In the genomic region with DNA sequence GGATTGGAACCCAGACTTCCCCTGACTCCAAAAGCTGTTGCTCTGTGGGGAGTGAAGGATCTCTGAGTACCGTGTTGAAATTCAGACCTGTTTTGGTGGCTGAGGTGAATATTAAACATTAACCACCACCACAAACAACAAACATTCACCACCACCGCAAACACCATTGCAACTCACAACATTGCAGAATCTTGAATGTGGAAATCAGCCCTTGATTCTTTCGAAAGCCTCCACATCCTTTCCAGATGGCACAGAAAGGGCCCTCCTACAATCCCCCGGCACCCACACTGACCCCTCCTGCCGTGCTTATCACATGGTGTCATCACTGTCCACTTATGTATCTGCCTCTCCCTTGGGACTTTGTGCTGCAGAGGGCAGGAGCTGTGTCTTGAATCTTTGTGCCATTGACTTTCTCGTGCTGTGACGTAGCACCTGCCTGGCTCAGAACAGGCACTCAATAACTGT, we compare ENCODE assay signal across 11 cellular contexts. TPM values are rescaled to one million over a fixed set of nuclear protein-coding genes. Genes with fewer than 3 reads are reported as not detected.
A peak's percentile ranks its signal among the peaks of the same experiment; 100 is the strongest.
DNase-seq lines count a peak whose midpoint lies in the region; ATAC-seq and TF ChIP-seq lines count a peak whose summit lies in the region.
"Had no signal": no experiment of that assay in that cellular context is flagged by ENCODE, and none has a peak within 500 bp of the region (broad histone marks: within the 10 kb centered on the region; RNA-seq: fewer than 3 reads in every experiment).

No MANE protein-coding gene starts in this region.

- H3K4me1 Mint-ChIP-seq in WTC11 (peaks cover 32% of the 10 kb centered on the region), mesothelial cell of epicardium (peaks cover 22% of the 10 kb centered on the region)

- no peak overlapping the region for H2AK9ac ChIP-seq in IMR-90 (replicated peaks; ENCODE audit: low read depth, low read length, poor library complexity)

- peak overlapping the region; percentile 54 for H3K4ac ChIP-seq in IMR-90 (ENCODE audit: low read depth, low read length)

- peak overlapping the region; percentile 79 for H2AK5ac ChIP-seq in IMR-90 (ENCODE audit: low read depth, low read length)

- BruUV-seq in IMR-90 (replicated peaks; lab: Mats Ljungman, UMichigan), result no TSS peak

- H3K14ac ChIP-seq in IMR-90 (replicated peaks; ENCODE audit: low read depth, low read length), result no peak overlapping the region

- CTCF ChIA-PET in IMR-90 (lab: Yijun Ruan, JAX), result interaction anchor here (0.6 kb wide), 1 partner anchor 277 kb away, joined by 3 read pairs; no protein-coding TSS in a partner anchor
- CTCF ChIA-PET in WTC11 (lab: Charles Lee), result interaction anchor here (0.6 to 4.2 kb wide), 4 partner anchors 15 to 52 kb away, joined by 3 to 41 read pairs (median 10); partner anchors contain the start of gene PINK1

- TF ChIP-seq POLR2A in IMR-90 (IDR thresholded peaks at IDR 0.05; ENCODE audit: low read depth, low read length) (no peak), stomach (IDR thresholded peaks at IDR 0.05) (no peak)

- H3K23ac ChIP-seq in IMR-90 (ENCODE audit: low read depth, low read length), result peak overlapping the region; percentile 0; the same call in 1 of the 2 replicates

- H2BK15ac ChIP-seq in IMR-90 (ENCODE audit: low read depth, low read length), result peak overlapping the region; percentile 32; the same call in 1 of the 3 replicates

- H3K27me3 ChIP-seq in IMR-90 (ENCODE audit: control insufficient read depth, insufficient read depth, low read length), result peaks cover 7% of the 10 kb centered on the region; the same call in 1 of the 2 replicates
- peaks cover 0 to 64% (median 23%) of the 10 kb centered on the region in 3 donors for H3K27me3 ChIP-seq in stomach

- 0 out of 2 replicates have a peak, but pooled peaks cover 2% of the 10 kb centered on the region for H3K9me3 ChIP-seq in IMR-90 (ENCODE audit: control insufficient read depth, insufficient read depth, low read length)
- no peaks in the 10 kb centered on the region for H3K9me3 ChIP-seq in stomach

- peak overlapping the region; percentile 56 for H3K4me2 ChIP-seq in IMR-90 (ENCODE audit: low read depth, low read length)

- H3K79me1 ChIP-seq in IMR-90 (ENCODE audit: low read depth in 1 of 2, low read length in 2 of 2), result no peaks in the 10 kb centered on the region

- H2BK20ac ChIP-seq in IMR-90 (ENCODE audit: low read depth, low read length), result peak overlapping the region; percentile 16; the same call in 1 of the 2 replicates

- peak overlapping the region; percentile 62; the same call in 1 of the 2 replicates for H2BK120ac ChIP-seq in IMR-90 (ENCODE audit: low read depth, low read length)

- ATAC-seq in IMR-90 (ENCODE audit: low read depth) (peak; percentile 32), WTC11 (no peak)
- ATAC-seq: activated T-cell treated with anti-CD3 and anti-CD28 coated beads, Interleukin-2, amount 50 U/mL, for 72 hours had no signal

- H3K27me3 Mint-ChIP-seq in WTC11 (ENCODE audit: low read depth) (peaks cover 2% of the 10 kb centered on the region; the same call in 1 of the 2 replicates), mesothelial cell of epicardium (ENCODE audit: low read depth) (peaks cover 23% of the 10 kb centered on the region)

- peak overlapping the region; percentile 11 to 79; a peak in 2 of 4 replicates for H4K8ac ChIP-seq in IMR-90 (ENCODE audit: low read depth in 2 of 2, low read length in 2 of 2)

- dilution Hi-C loops in IMR-90 (cut with HindIII; ENCODE audit: low sequenced_read_pairs, unreplicated experiment), result no loop called here

- 46% methylated on average over 5 of the region's 7 CpGs; no CpG with 5 or more reads in 1 of the 2 experiments for WGBS in IMR-90 (ENCODE audit: extremely low coverage in 2 of 2, insufficient read length in 1 of 2), 2 experiments
- 23 to 41% (median 27%) methylated on average over 7 of the region's 7 CpGs for WGBS in stomach, 5 donors

- DNase-seq in IMR-90 (peak; percentile 67), WTC11 (ENCODE audit: low spot score) (no peak), hepatic stellate cell (ENCODE audit: low spot score) (peak; percentile 52), stomach (no peak), iPS-NIHi11 (ENCODE audit: low spot score) (no peak), H4 (ENCODE audit: low spot score) (no peak), mesothelial cell of epicardium (ENCODE audit: low spot score in 2 of 2, unreplicated experiment in 2 of 2) (no peak)
- DNase-seq: activated T-cell treated with anti-CD3 and anti-CD28 coated beads, Interleukin-2, amount 50 U/mL, for 72 hours; effector CD4-positive, alpha-beta T cell; midbrain had no signal

- H4K5ac ChIP-seq in IMR-90 (ENCODE audit: low read depth, low read length), result peak overlapping the region; percentile 10; the same call in 1 of the 2 replicates

- TF ChIP-seq CTCF in IMR-90 (conservative IDR thresholded peaks at IDR 0.05; ENCODE audit: low read depth, low read length) (no peak), WTC11 (IDR thresholded peaks at IDR 0.05) (no peak), stomach (IDR thresholded peaks at IDR 0.05) (no peak), mesothelial cell of epicardium (IDR thresholded peaks at IDR 0.05; ENCODE audit: unreplicated experiment) (no peak)

- peaks cover 17% of the 10 kb centered on the region for H3K4me1 ChIP-seq in IMR-90 (ENCODE audit: control insufficient read depth, insufficient read depth, low read length)
- peaks cover 0 to 17% (median 8%) of the 10 kb centered on the region in 4 donors for H3K4me1 ChIP-seq in stomach

- peak overlapping the region; percentile 7 for H2BK5ac ChIP-seq in IMR-90 (ENCODE audit: low read depth, low read length, poor library complexity, severe bottlenecking)

- H3K9me3 Mint-ChIP-seq in WTC11 (no peaks in the 10 kb centered on the region), mesothelial cell of epicardium (no peaks in the 10 kb centered on the region)
- H3K9me3 Mint-ChIP-seq: activated T-cell treated with anti-CD3 and anti-CD28 coated beads, Interleukin-2, amount 50 U/mL, for 72 hours had no signal

- peak overlapping the region; percentile 64 for H2AFZ ChIP-seq in IMR-90 (replicated peaks; ENCODE audit: low read length, poor library complexity)

- H3K27ac Mint-ChIP-seq in WTC11 (peak overlapping the region; percentile 5; the same call in 1 of the 2 replicates), mesothelial cell of epicardium (no peak overlapping the region)
- H3K27ac Mint-ChIP-seq: activated T-cell treated with anti-CD3 and anti-CD28 coated beads, Interleukin-2, amount 50 U/mL, for 72 hours had no signal

- TF ChIP-seq EP300 in stomach (IDR thresholded peaks at IDR 0.05), result no peak

- 0 out of 2 replicates have a peak, but pooled peaks cover 3% of the 10 kb centered on the region for H3K9me1 ChIP-seq in IMR-90 (ENCODE audit: insufficient read depth, low read length)

- H3K36me3 Mint-ChIP-seq in WTC11 (no peaks in the 10 kb centered on the region), mesothelial cell of epicardium (no peaks in the 10 kb centered on the region)

- intact Hi-C loops in IMR-90 (cut with micrococcal nuclease) (no loop called here), stomach (cut with DNase I; ENCODE audit: low total_unique reads) (no loop called here)

- H3K4me3 Mint-ChIP-seq in WTC11, result no peak overlapping the region
- H3K4me3 Mint-ChIP-seq in mesothelial cell of epicardium, result no peak overlapping the region
- H3K4me3 Mint-ChIP-seq: activated T-cell treated with anti-CD3 and anti-CD28 coated beads, Interleukin-2, amount 50 U/mL, for 72 hours had no signal

- peak overlapping the region; percentile 0 for H4K91ac ChIP-seq in IMR-90 (ENCODE audit: insufficient read depth, low read depth, low read length)

- H3K9ac ChIP-seq in IMR-90 (ENCODE audit: low read depth, low read length), result no peak overlapping the region

- in situ Hi-C loops in IMR-90 (cut with MboI; ENCODE audit: low sequenced_read_pairs), result no loop called here

- peak overlapping the region; percentile 59 for H3K18ac ChIP-seq in IMR-90 (ENCODE audit: low read depth, low read length)

- H3K4me3 ChIP-seq in IMR-90 (ENCODE audit: insufficient read depth, low read depth, low read length) (no peak overlapping the region), stomach (peak overlapping the region in 1 of 4 donors; percentile 29)

- H4K20me1 ChIP-seq in IMR-90 (ENCODE audit: insufficient read depth, low read length), result no peaks in the 10 kb centered on the region

- H3K56ac ChIP-seq in IMR-90 (ENCODE audit: extremely low read depth, insufficient read depth, low read length), result no peak overlapping the region

- POLR2A ChIA-PET in IMR-90 (lab: Charles Lee; ENCODE audit: unreplicated experiment), result no interaction called here
- POLR2A ChIA-PET in WTC11 (lab: Charles Lee), result no interaction called here

- peak overlapping the region; percentile 28; the same call in 1 of the 2 replicates for H3K27ac ChIP-seq in IMR-90 (ENCODE audit: insufficient read depth, low read length)
- H3K27ac ChIP-seq in stomach, result peak overlapping the region in 4 of 5 donors; percentile 39 to 77 (median 58)

- H3K36me3 ChIP-seq in IMR-90 (ENCODE audit: control insufficient read depth, insufficient read depth, low read length) (no peaks in the 10 kb centered on the region), stomach (no peaks in the 10 kb centered on the region)

- no peak for TF ChIP-seq RAD21 in IMR-90 (IDR thresholded peaks at IDR 0.05; ENCODE audit: low read length)

RNA-seq across cellular contexts. Expression of gene CDA, which starts 1.4 kb away (rescaled TPM):
- total RNA-seq in IMR-90 (2012; rRNA removed) (0.90 and 1.4 TPM in 2 replicates), WTC11 (2021) (7.3 to 12.5 TPM (median 7.5 TPM) in 3 replicates), stomach (1 to 10 TPM in 1 of 5 donors, not detected in 4; 1.3 TPM), mesothelial cell of epicardium (0.64 to 1.5 TPM (median 0.94 TPM) in 3 replicates)
- polyA plus RNA-seq in IMR-90 (2012; rRNA removed) (9.4 and 10.7 TPM in 2 replicates), stomach (1 to 10 TPM in 2 of 3 donors, not detected in 1; 6.0 to 8.4 TPM)
- polyA plus RNA-seq in IMR-90 (2012; cell fraction: cytosol; rRNA removed), result 12.4 and 12.6 TPM in 2 replicates
- polyA plus RNA-seq in IMR-90 (2012; cell fraction: nucleus; rRNA removed; ENCODE audit: low replicate concordance), result 2.0 and 2.5 TPM in 2 replicates
- total RNA-seq in H4 (2014; rRNA removed; shearing (Covaris generic)), result not detected in 2 replicates
- total RNA-seq: activated T-cell treated with anti-CD3 and anti-CD28 coated beads, Interleukin-2, amount 50 U/mL, for 72 hours; T-helper 1 cell treated with Interleukin-12 subunit alpha and Interleukin-12 subunit beta and Interleukin-4 antibody, amounts not matched to agents 30 ng/mL and 1 ng/mL, for 36 hours had no signal

RNA-seq across cellular contexts. Expression of gene FAM43B, which starts 38.0 kb away (rescaled TPM):
- not detected in 2 replicates for total RNA-seq in IMR-90 (2012; rRNA removed)
- 0.05 and 0.09 TPM in 2 replicates for polyA plus RNA-seq in IMR-90 (2012; rRNA removed)
- polyA plus RNA-seq in IMR-90 (2012; cell fraction: cytosol; rRNA removed), result 0.06 and 0.11 TPM in 2 replicates
- 0.02 and 0.08 TPM in 2 replicates for polyA plus RNA-seq in IMR-90 (2012; cell fraction: nucleus; rRNA removed; ENCODE audit: low replicate concordance)
- total RNA-seq in WTC11 (2021), result 2.9 to 3.1 TPM (median 3.1 TPM) in 3 replicates
- total RNA-seq in stomach, result not detected
- under 1 TPM in 2 of 3 donors, not detected in 1; 0.05 to 0.25 TPM for polyA plus RNA-seq in stomach
- 0.04 TPM in 1 of 2 replicates, not detected in the other for total RNA-seq in H4 (2014; rRNA removed; shearing (Covaris generic))
- total RNA-seq in mesothelial cell of epicardium, result 0.59 to 0.78 TPM (median 0.74 TPM) in 3 replicates
- total RNA-seq: activated T-cell treated with anti-CD3 and anti-CD28 coated beads, Interleukin-2, amount 50 U/mL, for 72 hours; T-helper 1 cell treated with Interleukin-12 subunit alpha and Interleukin-12 subunit beta and Interleukin-4 antibody, amounts not matched to agents 30 ng/mL and 1 ng/mL, for 36 hours had no signal

RNA-seq across cellular contexts. Expression of gene PINK1, which starts 42.9 kb away (rescaled TPM):
- total RNA-seq in IMR-90 (2012; rRNA removed) (52.9 and 55.3 TPM in 2 replicates), WTC11 (2021) (34.7 to 47.7 TPM (median 35.1 TPM) in 3 replicates), stomach (100 to 1,000 TPM in 1 of 5 donors, 10 to 100 TPM in 4; 21.0 to 169 (median 42.4) TPM), mesothelial cell of epicardium (37.7 to 41.3 TPM (median 38.1 TPM) in 3 replicates)
- polyA plus RNA-seq in IMR-90 (2012; rRNA removed) (55.2 and 57.8 TPM in 2 replicates), stomach (10 to 100 TPM; 53.2 to 74.1 (median 69.9) TPM)
- 44.7 and 69.0 TPM in 2 replicates for polyA plus RNA-seq in IMR-90 (2012; cell fraction: cytosol; rRNA removed)
- polyA plus RNA-seq in IMR-90 (2012; cell fraction: nucleus; rRNA removed; ENCODE audit: low replicate concordance), result 39.0 and 41.1 TPM in 2 replicates
- total RNA-seq in H4 (2014; rRNA removed; shearing (Covaris generic)), result 29.6 and 33.1 TPM in 2 replicates

Comparison
In these comparisons a context has a peak if more than half of its experiments do, and no peak if none do; other contexts are left out.
1. DNase-seq: peak in IMR-90 (single experiment) and hepatic stellate cell (single experiment); none in WTC11 (single experiment), stomach (single experiment), iPS-NIHi11 (single experiment), H4 (single experiment) and mesothelial cell of epicardium (0 of 2).